In genomic region chr16:82736161-82736697, GRCh38 we compare ENCODE assay signal across 16 cellular contexts.
"Had no signal": no experiment of that assay in that cellular context is flagged by ENCODE, and none has a peak within 500 bp of the region (broad histone marks: within the 10 kb centered on the region; RNA-seq: fewer than 3 reads in every experiment).

No MANE protein-coding gene starts in this region.

- H3K36me3 Mint-ChIP-seq: stimulated activated naive B cell treated with anti-CD40 and anti-IgM and Interleukin-4, amounts not matched to agents 10 μg/mL and 1 μg/mL and 100 μg/mL, for 72 hours had no signal

- ATAC-seq: activated CD4-positive, CD25-positive, alpha-beta regulatory T cell treated with anti-CD3 and anti-CD28 coated beads, Interleukin-2, amount 50 U/mL, for 24 hours; activated CD8-positive, alpha-beta T cell treated with anti-CD3 and anti-CD28 coated beads for 36 hours; activated naive CD8-positive, alpha-beta T cell treated with anti-CD3 and anti-CD28 coated beads, Interleukin-2, amount 50 U/mL, for 24 hours; effector memory CD8-positive, alpha-beta T cell; left lung had no signal

- H3K9me3 Mint-ChIP-seq: activated CD8-positive, alpha-beta T cell treated with anti-CD3 and anti-CD28 coated beads for 36 hours; activated naive CD8-positive, alpha-beta T cell treated with anti-CD3 and anti-CD28 coated beads, Interleukin-2, amount 50 U/mL, for 24 hours; dendritic cell treated with granulocyte-macrophage colony-stimulating factor and Interleukin-4, amounts not matched to agents 40 ng/mL and 50 ng/mL, for 4 days; effector memory CD8-positive, alpha-beta T cell; stimulated activated naive B cell treated with anti-CD40 and anti-IgM and Interleukin-4, amounts not matched to agents 10 μg/mL and 1 μg/mL and 100 μg/mL, for 72 hours; T-helper 2 cell treated with Interferon-gamma antibody and Interleukin-4, amounts not matched to agents 5 μg/mL and 100 μg/mL, for 36 hours had no signal

- H3K4me1 ChIP-seq: left lung, parathyroid adenoma had no signal

- H3K4me3 Mint-ChIP-seq: activated CD8-positive, alpha-beta T cell treated with anti-CD3 and anti-CD28 coated beads for 36 hours; activated naive CD8-positive, alpha-beta T cell treated with anti-CD3 and anti-CD28 coated beads, Interleukin-2, amount 50 U/mL, for 24 hours; dendritic cell treated with granulocyte-macrophage colony-stimulating factor and Interleukin-4, amounts not matched to agents 40 ng/mL and 50 ng/mL, for 4 days; effector memory CD8-positive, alpha-beta T cell; stimulated activated naive B cell treated with anti-CD40 and anti-IgM and Interleukin-4, amounts not matched to agents 10 μg/mL and 1 μg/mL and 100 μg/mL, for 72 hours; T-helper 2 cell treated with Interferon-gamma antibody and Interleukin-4, amounts not matched to agents 5 μg/mL and 100 μg/mL, for 36 hours had no signal

- H3K27me3 ChIP-seq: left lung, upper lobe of left lung had no signal

- H3K36me3 ChIP-seq: left lung, upper lobe of left lung had no signal

- H3K4me1 Mint-ChIP-seq: activated naive CD8-positive, alpha-beta T cell treated with anti-CD3 and anti-CD28 coated beads, Interleukin-2, amount 50 U/mL, for 24 hours had no signal

- DNase-seq: activated CD8-positive, alpha-beta memory T cell treated with anti-CD3 and anti-CD28 coated beads, Interleukin-2, amount 50 U/mL, for 4 hours; activated CD8-positive, alpha-beta T cell treated with anti-CD3 and anti-CD28 coated beads for 36 hours; activated naive CD4-positive, alpha-beta T cell; activated naive CD8-positive, alpha-beta T cell treated with anti-CD3 and anti-CD28 coated beads, Interleukin-2, amount 50 U/mL, for 24 hours; effector memory CD8-positive, alpha-beta T cell; head of caudate nucleus; left lung; SHP77; stimulated activated CD4-positive, alpha-beta T cell treated with anti-CD3 and anti-CD28 coated beads, Interleukin-2, amount 100 ng/mL, for 24 hours; stimulated activated naive B cell treated with anti-CD40 and anti-IgM and Interleukin-4, amounts not matched to agents 10 μg/mL and 1 μg/mL and 100 μg/mL, for 72 hours; SW 1271; upper lobe of left lung had no signal

- H3K4me3 ChIP-seq: left lung, upper lobe of left lung had no signal

- H3K9me3 ChIP-seq: left lung, upper lobe of left lung had no signal

- H3K27ac ChIP-seq: left lung, parathyroid adenoma, upper lobe of left lung had no signal

- H3K27ac Mint-ChIP-seq: activated CD8-positive, alpha-beta T cell treated with anti-CD3 and anti-CD28 coated beads for 36 hours; activated naive CD8-positive, alpha-beta T cell treated with anti-CD3 and anti-CD28 coated beads, Interleukin-2, amount 50 U/mL, for 24 hours; dendritic cell treated with granulocyte-macrophage colony-stimulating factor and Interleukin-4, amounts not matched to agents 40 ng/mL and 50 ng/mL, for 4 days; effector memory CD8-positive, alpha-beta T cell; stimulated activated naive B cell treated with anti-CD40 and anti-IgM and Interleukin-4, amounts not matched to agents 10 μg/mL and 1 μg/mL and 100 μg/mL, for 72 hours; T-helper 2 cell treated with Interferon-gamma antibody and Interleukin-4, amounts not matched to agents 5 μg/mL and 100 μg/mL, for 36 hours had no signal
